15 cellular contexts compared by ENCODE assay signal in the genomic region with DNA sequence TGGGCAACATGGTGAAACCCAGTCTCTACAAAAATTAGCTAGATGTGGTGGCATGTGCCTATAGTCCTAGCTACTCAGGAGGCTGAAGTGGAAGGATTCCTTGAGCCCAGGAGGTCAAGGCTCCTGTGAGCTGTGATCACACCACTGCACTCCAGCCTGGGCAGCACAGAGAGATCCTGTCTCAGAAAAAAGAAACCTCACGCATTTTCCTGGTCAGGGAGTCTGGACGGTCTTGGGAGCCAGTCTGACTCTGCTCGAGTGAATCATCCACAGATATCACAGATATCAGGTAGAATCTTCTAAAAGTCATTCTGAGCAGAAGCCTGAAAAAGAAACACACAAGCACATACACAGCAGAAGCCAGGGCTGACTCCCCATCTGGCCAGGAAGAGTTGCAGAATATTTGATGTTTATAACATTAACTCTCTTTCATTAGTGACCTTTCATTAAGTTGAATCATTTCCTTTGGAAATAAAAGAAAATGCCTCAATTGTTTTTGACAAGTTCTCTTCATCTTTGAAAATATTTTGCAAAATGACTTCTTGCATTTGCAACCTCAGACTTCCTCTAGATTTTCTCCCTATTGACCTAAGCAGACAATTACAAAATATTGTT.
"Had no signal": no experiment of that assay in that cellular context is flagged by ENCODE, and none has a peak within 500 bp of the region (broad histone marks: within the 10 kb centered on the region; RNA-seq: fewer than 3 reads in every experiment).

No MANE protein-coding gene starts in this region.

- H3K4me3 ChIP-seq: smooth muscle cell had no signal

- ATAC-seq: esophagus mucosa; foreskin keratinocyte; naive thymus-derived CD4-positive, alpha-beta T cell; right cardiac atrium had no signal

- H3K27ac ChIP-seq: foreskin keratinocyte, neutrophil had no signal

- DNase-seq: cerebellar nuclear complex; endodermal cell; foreskin keratinocyte; head of caudate nucleus; hippocampal formation; kidney glomerular epithelial cell; mammary epithelial cell; naive thymus-derived CD4-positive, alpha-beta T cell; right cardiac atrium; stimulated activated CD4-positive, alpha-beta T cell treated with anti-CD3 and anti-CD28 coated beads, Interleukin-2, amount 100 ng/mL, for 48 hours; stimulated activated naive CD4-positive, alpha-beta T cell treated with Interleukin-2 at 50 U/mL for 16 hours; trophoblast cell had no signal

- H3K4me2 ChIP-seq: smooth muscle cell had no signal

- H3K9me3 ChIP-seq: neutrophil had no signal

- H3K27me3 ChIP-seq: foreskin keratinocyte, neutrophil had no signal

- H3K36me3 ChIP-seq: neutrophil had no signal
